In genomic region chr11:111766834-111767142, GRCh38 we compare ENCODE assay signal across 9 cellular contexts. TPM values are rescaled to one million over a fixed set of nuclear protein-coding genes. Genes with fewer than 3 reads are reported as not detected.
DNase-seq lines count a peak whose midpoint lies in the region; FAIRE-seq and TF ChIP-seq lines count a peak whose summit lies in the region.
"Had no signal": no experiment of that assay in that cellular context is flagged by ENCODE, and none has a peak within 500 bp of the region (broad histone marks: within the 10 kb centered on the region; RNA-seq: fewer than 3 reads in every experiment).

No MANE protein-coding gene starts in this region.

- H3K36me3 Mint-ChIP-seq in activated CD4-positive, alpha-beta T cell treated with anti-CD3 and anti-CD28 coated beads, Interleukin-2, amount 10 ng/mL, durations not matched to agents 7 days and 5 days (ENCODE audit: low read depth): peaks cover 33% of the 10 kb centered on the region

- peak overlapping the region; percentile 95 for H2AFZ ChIP-seq in fibroblast of lung (ENCODE audit: low read length)

- H3K9me3 ChIP-seq in fibroblast of lung (ENCODE audit: control insufficient read depth, insufficient read depth, low read depth, low read length): no peaks in the 10 kb centered on the region

- TF ChIP-seq CTCF in RWPE1 (conservative IDR thresholded peaks at IDR 0.05; ENCODE audit: low read depth) (no peak), fibroblast of lung (conservative IDR thresholded peaks at IDR 0.05 in 1 of 2, IDR thresholded peaks at IDR 0.05 in 1 of 2; ENCODE audit: low read depth in 1 of 2, low read length in 2 of 2) (no peak)

- FAIRE-seq in H54 (lab: Jason Lieb, UNC): no peak
- FAIRE-seq: endometrium had no signal

- H3K27ac ChIP-seq in RWPE1 (peak overlapping the region; percentile 88), fibroblast of lung (ENCODE audit: insufficient read depth, low read length) (peak overlapping the region; percentile 89)

- H3K9ac ChIP-seq in fibroblast of lung (ENCODE audit: insufficient read depth, low read length): peak overlapping the region; percentile 59

- DNase-seq in activated CD4-positive, alpha-beta T cell treated with anti-CD3 and anti-CD28 coated beads, Interleukin-2, amount 10 ng/mL, durations not matched to agents 7 days and 5 days: no peak
- no peak for DNase-seq in activated CD4-positive, alpha-beta T cell treated with anti-CD3 and anti-CD28 coated beads for 48 hours
- DNase-seq in RWPE1 (ENCODE audit: low spot score) (no peak), fibroblast of lung (ENCODE audit: low read depth in 2 of 2) (no peak), pons (ENCODE audit: low spot score) (peak; percentile 26), 8988T (no peak), H54 (ENCODE audit: insufficient read length, low spot score) (no peak)
- DNase-seq in stimulated activated CD4-positive, alpha-beta T cell treated with anti-CD3 and anti-CD28 coated beads, Interleukin-4, amount 100 ng/mL, for 1 hour: no peak

- peak overlapping the region; percentile 88 to 94 (median 90) for H3K4me3 ChIP-seq in fibroblast of lung (replicated peaks in 1 of 4; ENCODE audit: control extremely low read depth in 1 of 4, insufficient read depth in 1 of 4, low read depth in 3 of 4, low read length in 4 of 4)

- no peaks in the 10 kb centered on the region for H3K27me3 Mint-ChIP-seq in activated CD4-positive, alpha-beta T cell treated with anti-CD3 and anti-CD28 coated beads, Interleukin-2, amount 10 ng/mL, durations not matched to agents 7 days and 5 days

- H4K20me1 ChIP-seq in fibroblast of lung (ENCODE audit: control insufficient read depth, extremely low read depth, insufficient read depth, low read length): no peaks in the 10 kb centered on the region

- POLR2A ChIA-PET in activated CD4-positive, alpha-beta T cell treated with anti-CD3 and anti-CD28 coated beads, Interleukin-2, amount 10 ng/mL, durations not matched to agents 7 days and 5 days (lab: Charles Lee): no interaction called here
- POLR2A ChIA-PET in RWPE1 (lab: Yijun Ruan, JAX; ENCODE audit: low non-redundant PET): interaction anchor here (0.7 kb wide), 1 partner anchor 10 kb away, joined by 4 read pairs; no protein-coding TSS in a partner anchor

- peak overlapping the region; percentile 92 for H3K4me3 Mint-ChIP-seq in activated CD4-positive, alpha-beta T cell treated with anti-CD3 and anti-CD28 coated beads, Interleukin-2, amount 10 ng/mL, durations not matched to agents 7 days and 5 days

- no peak for TF ChIP-seq POLR2A in H54 (IDR thresholded peaks at IDR 0.05; ENCODE audit: low read depth, low read length)

- peaks cover 5% of the 10 kb centered on the region for H3K4me1 ChIP-seq in fibroblast of lung (ENCODE audit: control insufficient read depth, extremely low read depth, insufficient read depth, low read length)

- CTCF ChIA-PET in activated CD4-positive, alpha-beta T cell treated with anti-CD3 and anti-CD28 coated beads, Interleukin-2, amount 10 ng/mL, durations not matched to agents 7 days and 5 days (lab: Charles Lee): interaction anchor here (0.7 to 1.7 kb wide), 7 partner anchors 9 to 179 kb away, joined by 3 to 8 read pairs (median 3); no protein-coding TSS in a partner anchor
- CTCF ChIA-PET in RWPE1 (lab: Yijun Ruan, JAX): interaction anchor here (0.7 to 2.8 kb wide), 4 partner anchors 10 to 1756 kb away, joined by 3 to 13 read pairs (median 6); no protein-coding TSS in a partner anchor

- H3K79me2 ChIP-seq in fibroblast of lung (ENCODE audit: control insufficient read depth, insufficient read depth, low read length): peaks cover 33% of the 10 kb centered on the region

- H3K27me3 ChIP-seq in fibroblast of lung (ENCODE audit: control insufficient read depth, insufficient read depth, low read length): no peaks in the 10 kb centered on the region

- H3K4me2 ChIP-seq in fibroblast of lung (ENCODE audit: extremely low read depth, insufficient read depth, low read length): peak overlapping the region; percentile 99

- no peaks in the 10 kb centered on the region for H3K9me3 Mint-ChIP-seq in activated CD4-positive, alpha-beta T cell treated with anti-CD3 and anti-CD28 coated beads, Interleukin-2, amount 10 ng/mL, durations not matched to agents 7 days and 5 days

- H3K4me1 Mint-ChIP-seq in activated CD4-positive, alpha-beta T cell treated with anti-CD3 and anti-CD28 coated beads, Interleukin-2, amount 10 ng/mL, durations not matched to agents 7 days and 5 days: peaks cover 34% of the 10 kb centered on the region

- H3K36me3 ChIP-seq in fibroblast of lung (ENCODE audit: control insufficient read depth, insufficient read depth, low read length): peaks cover 3% of the 10 kb centered on the region

- H3K27ac Mint-ChIP-seq in activated CD4-positive, alpha-beta T cell treated with anti-CD3 and anti-CD28 coated beads, Interleukin-2, amount 10 ng/mL, durations not matched to agents 7 days and 5 days: peak overlapping the region; percentile 99

RNA-seq across cellular contexts. Expression of gene PPP2R1B, which starts 0.6 kb away (rescaled TPM):
- total RNA-seq in activated CD4-positive, alpha-beta T cell treated with anti-CD3 and anti-CD28 coated beads, Interleukin-2, amount 10 ng/mL, durations not matched to agents 7 days and 5 days: 10 to 100 TPM; 44.7 to 50.2 TPM
- 20.8 and 43.1 TPM in 2 replicates for total RNA-seq in fibroblast of lung
- polyA plus RNA-seq in fibroblast of lung: 35.8 and 40.3 TPM in 2 replicates
- 24.2 and 25.1 TPM in 2 replicates for polyA plus RNA-seq in fibroblast of lung (2012)
- polyA minus RNA-seq in fibroblast of lung (ENCODE audit: low replicate concordance): 24.2 and 24.6 TPM in 2 replicates
